2 cellular contexts compared by ENCODE assay signal in the genomic region with DNA sequence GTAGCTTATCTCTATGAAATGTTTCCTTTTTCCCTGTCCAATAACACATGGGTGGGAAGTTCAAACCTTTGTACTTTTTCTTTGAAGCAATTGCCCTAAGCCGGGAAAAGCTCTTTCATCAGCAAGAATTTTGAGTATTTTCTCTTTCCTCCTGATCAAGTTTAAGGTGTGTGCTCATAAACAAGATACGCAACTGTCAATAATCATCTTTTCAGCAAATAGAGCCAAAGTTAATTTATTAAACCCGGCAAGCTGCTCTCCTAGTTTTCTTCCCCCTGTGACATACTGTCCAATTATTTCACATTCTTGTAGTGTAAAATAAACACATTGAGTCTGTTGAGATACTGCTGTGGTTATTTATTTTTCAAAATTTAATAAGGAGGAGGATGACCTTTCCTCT.
TF ChIP-seq lines count a peak whose summit lies in the region.

No MANE protein-coding gene starts in this region.

TF ChIP-seq in A549, 52 proteins besides CTCF, POLR2A, EP300 and RAD21 (continued from another document):
- TF ChIP-seq, protein P1, sequence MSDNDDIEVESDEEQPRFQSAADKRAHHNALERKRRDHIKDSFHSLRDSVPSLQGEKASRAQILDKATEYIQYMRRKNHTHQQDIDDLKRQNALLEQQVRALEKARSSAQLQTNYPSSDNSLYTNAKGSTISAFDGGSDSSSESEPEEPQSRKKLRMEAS (IDR thresholded peaks at IDR 0.05) = peak; percentile 17; the same call in 1 of the 2 replicates
- peak; percentile 28 for TF ChIP-seq JUNB (IDR thresholded peaks at IDR 0.05)
- no peak for TF ChIP-seq EHF (CRISPR knock-in tag; IDR thresholded peaks at IDR 0.05)
- TF ChIP-seq HOXA7 (CRISPR knock-in tag; IDR thresholded peaks at IDR 0.05) = peak; percentile 78; the same call in 1 of the 2 replicates
- no peak for TF ChIP-seq CHD4 (IDR thresholded peaks at IDR 0.05; ENCODE audit: borderline replicate concordance)
- peak; percentile 95 for TF ChIP-seq GATA3 (IDR thresholded peaks at IDR 0.05; ENCODE audit: borderline replicate concordance)
- TF ChIP-seq FOXS1 (CRISPR knock-in tag; IDR thresholded peaks at IDR 0.05) = peak; percentile 81; the same call in 1 of the 2 replicates
- TF ChIP-seq JUN (IDR thresholded peaks at IDR 0.05) = peak in 1 of 2 experiments; percentile 72; a peak in 3 of 5 replicates
- no peak for TF ChIP-seq MAZ (IDR thresholded peaks at IDR 0.05; ENCODE audit: borderline replicate concordance, low read depth, low read length)
- TF ChIP-seq CEBPB (IDR thresholded peaks at IDR 0.05) = peak; percentile 30 to 73; a peak in 3 of 4 replicates
- TF ChIP-seq PHF8 (IDR thresholded peaks at IDR 0.05; ENCODE audit: borderline replicate concordance, low read depth) = no peak
- peak; percentile 28 for TF ChIP-seq MAFK (IDR thresholded peaks at IDR 0.05; ENCODE audit: partially characterized antibody)
- TF ChIP-seq HOXB13 (CRISPR knock-in tag; IDR thresholded peaks at IDR 0.05; ENCODE audit: low read depth) = 0 out of 2 replicates have a peak, but pooled peaks have one; percentile 42
TF ChIP-seq in A549: peak in this region for 11.

TF ChIP-seq in HepG2, 621 proteins besides CTCF, POLR2A, EP300 and RAD21 (continued from another document and continues in another):
- 0 out of 2 replicates have a peak, but pooled peaks have one; percentile 45 for TF ChIP-seq GATA4 (IDR thresholded peaks at IDR 0.05; ENCODE audit: borderline replicate concordance, low read depth)
- TF ChIP-seq RFX1 (IDR thresholded peaks at IDR 0.05) = no peak
- TF ChIP-seq, protein P2, sequence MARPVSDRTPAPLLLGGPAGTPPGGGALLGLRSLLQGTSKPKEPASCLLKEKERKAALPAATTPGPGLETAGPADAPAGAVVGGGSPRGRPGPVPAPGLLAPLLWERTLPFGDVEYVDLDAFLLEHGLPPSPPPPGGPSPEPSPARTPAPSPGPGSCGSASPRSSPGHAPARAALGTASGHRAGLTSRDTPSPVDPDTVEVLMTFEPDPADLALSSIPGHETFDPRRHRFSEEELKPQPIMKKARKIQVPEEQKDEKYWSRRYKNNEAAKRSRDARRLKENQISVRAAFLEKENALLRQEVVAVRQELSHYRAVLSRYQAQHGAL (CRISPR knock-in tag; IDR thresholded peaks at IDR 0.05; ENCODE audit: not compliant biosample characterization) = no peak
- TF ChIP-seq ZFP41 (CRISPR knock-in tag; IDR thresholded peaks at IDR 0.05; ENCODE audit: borderline replicate concordance) = no peak
- TF ChIP-seq ELF3 (CRISPR knock-in tag; IDR thresholded peaks at IDR 0.05) = peak; percentile 43; the same call in 1 of the 2 replicates
- no peak for TF ChIP-seq NR3C1 (CRISPR knock-in tag; IDR thresholded peaks at IDR 0.05)
- TF ChIP-seq, protein P3, sequence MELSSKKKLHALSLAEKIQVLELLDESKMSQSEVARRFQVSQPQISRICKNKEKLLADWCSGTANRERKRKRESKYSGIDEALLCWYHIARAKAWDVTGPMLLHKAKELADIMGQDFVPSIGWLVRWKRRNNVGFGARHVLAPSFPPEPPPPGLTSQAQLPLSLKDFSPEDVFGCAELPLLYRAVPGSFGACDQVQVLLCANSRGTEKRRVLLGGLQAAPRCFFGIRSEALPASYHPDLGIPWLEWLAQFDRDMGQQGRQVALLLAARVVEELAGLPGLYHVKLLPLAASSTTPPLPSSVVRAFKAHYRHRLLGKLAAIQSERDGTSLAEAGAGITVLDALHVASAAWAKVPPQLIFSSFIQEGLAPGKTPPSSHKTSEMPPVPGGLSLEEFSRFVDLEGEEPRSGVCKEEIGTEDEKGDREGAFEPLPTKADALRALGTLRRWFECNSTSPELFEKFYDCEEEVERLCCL (CRISPR knock-in tag; IDR thresholded peaks at IDR 0.05; ENCODE audit: borderline replicate concordance) = no peak
- TF ChIP-seq, protein P4, sequence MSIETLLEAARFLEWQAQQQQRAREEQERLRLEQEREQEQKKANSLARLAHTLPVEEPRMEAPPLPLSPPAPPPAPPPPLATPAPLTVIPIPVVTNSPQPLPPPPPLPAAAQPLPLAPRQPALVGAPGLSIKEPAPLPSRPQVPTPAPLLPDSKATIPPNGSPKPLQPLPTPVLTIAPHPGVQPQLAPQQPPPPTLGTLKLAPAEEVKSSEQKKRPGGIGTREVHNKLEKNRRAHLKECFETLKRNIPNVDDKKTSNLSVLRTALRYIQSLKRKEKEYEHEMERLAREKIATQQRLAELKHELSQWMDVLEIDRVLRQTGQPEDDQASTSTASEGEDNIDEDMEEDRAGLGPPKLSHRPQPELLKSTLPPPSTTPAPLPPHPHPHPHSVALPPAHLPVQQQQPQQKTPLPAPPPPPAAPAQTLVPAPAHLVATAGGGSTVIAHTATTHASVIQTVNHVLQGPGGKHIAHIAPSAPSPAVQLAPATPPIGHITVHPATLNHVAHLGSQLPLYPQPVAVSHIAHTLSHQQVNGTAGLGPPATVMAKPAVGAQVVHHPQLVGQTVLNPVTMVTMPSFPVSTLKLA (IDR thresholded peaks at IDR 0.05) = no peak
- no peak for TF ChIP-seq ZNF292 (CRISPR knock-in tag; IDR thresholded peaks at IDR 0.05; ENCODE audit: borderline replicate concordance, low read depth)
- TF ChIP-seq MIER2 (CRISPR knock-in tag; IDR thresholded peaks at IDR 0.05) = no peak
- TF ChIP-seq, protein P5, sequence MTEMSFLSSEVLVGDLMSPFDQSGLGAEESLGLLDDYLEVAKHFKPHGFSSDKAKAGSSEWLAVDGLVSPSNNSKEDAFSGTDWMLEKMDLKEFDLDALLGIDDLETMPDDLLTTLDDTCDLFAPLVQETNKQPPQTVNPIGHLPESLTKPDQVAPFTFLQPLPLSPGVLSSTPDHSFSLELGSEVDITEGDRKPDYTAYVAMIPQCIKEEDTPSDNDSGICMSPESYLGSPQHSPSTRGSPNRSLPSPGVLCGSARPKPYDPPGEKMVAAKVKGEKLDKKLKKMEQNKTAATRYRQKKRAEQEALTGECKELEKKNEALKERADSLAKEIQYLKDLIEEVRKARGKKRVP (CRISPR knock-in tag; IDR thresholded peaks at IDR 0.05) = peak in 1 of 2 experiments; percentile 79; a peak in 2 of 4 replicates
- TF ChIP-seq, protein P6, sequence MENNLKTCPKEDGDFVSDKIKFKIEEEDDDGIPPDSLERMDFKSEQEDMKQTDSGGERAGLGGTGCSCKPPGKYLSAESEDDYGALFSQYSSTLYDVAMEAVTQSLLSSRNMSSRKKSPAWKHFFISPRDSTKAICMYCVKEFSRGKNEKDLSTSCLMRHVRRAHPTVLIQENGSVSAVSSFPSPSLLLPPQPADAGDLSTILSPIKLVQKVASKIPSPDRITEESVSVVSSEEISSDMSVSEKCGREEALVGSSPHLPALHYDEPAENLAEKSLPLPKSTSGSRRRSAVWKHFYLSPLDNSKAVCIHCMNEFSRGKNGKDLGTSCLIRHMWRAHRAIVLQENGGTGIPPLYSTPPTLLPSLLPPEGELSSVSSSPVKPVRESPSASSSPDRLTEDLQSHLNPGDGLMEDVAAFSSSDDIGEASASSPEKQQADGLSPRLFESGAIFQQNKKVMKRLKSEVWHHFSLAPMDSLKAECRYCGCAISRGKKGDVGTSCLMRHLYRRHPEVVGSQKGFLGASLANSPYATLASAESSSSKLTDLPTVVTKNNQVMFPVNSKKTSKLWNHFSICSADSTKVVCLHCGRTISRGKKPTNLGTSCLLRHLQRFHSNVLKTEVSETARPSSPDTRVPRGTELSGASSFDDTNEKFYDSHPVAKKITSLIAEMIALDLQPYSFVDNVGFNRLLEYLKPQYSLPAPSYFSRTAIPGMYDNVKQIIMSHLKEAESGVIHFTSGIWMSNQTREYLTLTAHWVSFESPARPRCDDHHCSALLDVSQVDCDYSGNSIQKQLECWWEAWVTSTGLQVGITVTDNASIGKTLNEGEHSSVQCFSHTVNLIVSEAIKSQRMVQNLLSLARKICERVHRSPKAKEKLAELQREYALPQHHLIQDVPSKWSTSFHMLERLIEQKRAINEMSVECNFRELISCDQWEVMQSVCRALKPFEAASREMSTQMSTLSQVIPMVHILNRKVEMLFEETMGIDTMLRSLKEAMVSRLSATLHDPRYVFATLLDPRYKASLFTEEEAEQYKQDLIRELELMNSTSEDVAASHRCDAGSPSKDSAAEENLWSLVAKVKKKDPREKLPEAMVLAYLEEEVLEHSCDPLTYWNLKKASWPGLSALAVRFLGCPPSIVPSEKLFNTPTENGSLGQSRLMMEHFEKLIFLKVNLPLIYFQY (CRISPR knock-in tag; IDR thresholded peaks at IDR 0.05; ENCODE audit: borderline replicate concordance) = no peak
- no peak for TF ChIP-seq SETDB1 (CRISPR knock-in tag; IDR thresholded peaks at IDR 0.05; ENCODE audit: borderline replicate concordance)
- TF ChIP-seq, protein P7, sequence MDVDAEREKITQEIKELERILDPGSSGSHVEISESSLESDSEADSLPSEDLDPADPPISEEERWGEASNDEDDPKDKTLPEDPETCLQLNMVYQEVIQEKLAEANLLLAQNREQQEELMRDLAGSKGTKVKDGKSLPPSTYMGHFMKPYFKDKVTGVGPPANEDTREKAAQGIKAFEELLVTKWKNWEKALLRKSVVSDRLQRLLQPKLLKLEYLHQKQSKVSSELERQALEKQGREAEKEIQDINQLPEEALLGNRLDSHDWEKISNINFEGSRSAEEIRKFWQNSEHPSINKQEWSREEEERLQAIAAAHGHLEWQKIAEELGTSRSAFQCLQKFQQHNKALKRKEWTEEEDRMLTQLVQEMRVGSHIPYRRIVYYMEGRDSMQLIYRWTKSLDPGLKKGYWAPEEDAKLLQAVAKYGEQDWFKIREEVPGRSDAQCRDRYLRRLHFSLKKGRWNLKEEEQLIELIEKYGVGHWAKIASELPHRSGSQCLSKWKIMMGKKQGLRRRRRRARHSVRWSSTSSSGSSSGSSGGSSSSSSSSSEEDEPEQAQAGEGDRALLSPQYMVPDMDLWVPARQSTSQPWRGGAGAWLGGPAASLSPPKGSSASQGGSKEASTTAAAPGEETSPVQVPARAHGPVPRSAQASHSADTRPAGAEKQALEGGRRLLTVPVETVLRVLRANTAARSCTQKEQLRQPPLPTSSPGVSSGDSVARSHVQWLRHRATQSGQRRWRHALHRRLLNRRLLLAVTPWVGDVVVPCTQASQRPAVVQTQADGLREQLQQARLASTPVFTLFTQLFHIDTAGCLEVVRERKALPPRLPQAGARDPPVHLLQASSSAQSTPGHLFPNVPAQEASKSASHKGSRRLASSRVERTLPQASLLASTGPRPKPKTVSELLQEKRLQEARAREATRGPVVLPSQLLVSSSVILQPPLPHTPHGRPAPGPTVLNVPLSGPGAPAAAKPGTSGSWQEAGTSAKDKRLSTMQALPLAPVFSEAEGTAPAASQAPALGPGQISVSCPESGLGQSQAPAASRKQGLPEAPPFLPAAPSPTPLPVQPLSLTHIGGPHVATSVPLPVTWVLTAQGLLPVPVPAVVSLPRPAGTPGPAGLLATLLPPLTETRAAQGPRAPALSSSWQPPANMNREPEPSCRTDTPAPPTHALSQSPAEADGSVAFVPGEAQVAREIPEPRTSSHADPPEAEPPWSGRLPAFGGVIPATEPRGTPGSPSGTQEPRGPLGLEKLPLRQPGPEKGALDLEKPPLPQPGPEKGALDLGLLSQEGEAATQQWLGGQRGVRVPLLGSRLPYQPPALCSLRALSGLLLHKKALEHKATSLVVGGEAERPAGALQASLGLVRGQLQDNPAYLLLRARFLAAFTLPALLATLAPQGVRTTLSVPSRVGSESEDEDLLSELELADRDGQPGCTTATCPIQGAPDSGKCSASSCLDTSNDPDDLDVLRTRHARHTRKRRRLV (CRISPR knock-in tag; IDR thresholded peaks at IDR 0.05) = no peak
- 0 out of 2 replicates have a peak, but pooled peaks have one; percentile 10 for TF ChIP-seq SIX1 (CRISPR knock-in tag; IDR thresholded peaks at IDR 0.05; ENCODE audit: borderline replicate concordance)
- TF ChIP-seq, protein P8, sequence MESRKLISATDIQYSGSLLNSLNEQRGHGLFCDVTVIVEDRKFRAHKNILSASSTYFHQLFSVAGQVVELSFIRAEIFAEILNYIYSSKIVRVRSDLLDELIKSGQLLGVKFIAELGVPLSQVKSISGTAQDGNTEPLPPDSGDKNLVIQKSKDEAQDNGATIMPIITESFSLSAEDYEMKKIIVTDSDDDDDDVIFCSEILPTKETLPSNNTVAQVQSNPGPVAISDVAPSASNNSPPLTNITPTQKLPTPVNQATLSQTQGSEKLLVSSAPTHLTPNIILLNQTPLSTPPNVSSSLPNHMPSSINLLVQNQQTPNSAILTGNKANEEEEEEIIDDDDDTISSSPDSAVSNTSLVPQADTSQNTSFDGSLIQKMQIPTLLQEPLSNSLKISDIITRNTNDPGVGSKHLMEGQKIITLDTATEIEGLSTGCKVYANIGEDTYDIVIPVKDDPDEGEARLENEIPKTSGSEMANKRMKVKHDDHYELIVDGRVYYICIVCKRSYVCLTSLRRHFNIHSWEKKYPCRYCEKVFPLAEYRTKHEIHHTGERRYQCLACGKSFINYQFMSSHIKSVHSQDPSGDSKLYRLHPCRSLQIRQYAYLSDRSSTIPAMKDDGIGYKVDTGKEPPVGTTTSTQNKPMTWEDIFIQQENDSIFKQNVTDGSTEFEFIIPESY (CRISPR knock-in tag; IDR thresholded peaks at IDR 0.05) = no peak
- TF ChIP-seq CCDC6 (CRISPR knock-in tag; IDR thresholded peaks at IDR 0.05) = no peak
- TF ChIP-seq, protein P9, sequence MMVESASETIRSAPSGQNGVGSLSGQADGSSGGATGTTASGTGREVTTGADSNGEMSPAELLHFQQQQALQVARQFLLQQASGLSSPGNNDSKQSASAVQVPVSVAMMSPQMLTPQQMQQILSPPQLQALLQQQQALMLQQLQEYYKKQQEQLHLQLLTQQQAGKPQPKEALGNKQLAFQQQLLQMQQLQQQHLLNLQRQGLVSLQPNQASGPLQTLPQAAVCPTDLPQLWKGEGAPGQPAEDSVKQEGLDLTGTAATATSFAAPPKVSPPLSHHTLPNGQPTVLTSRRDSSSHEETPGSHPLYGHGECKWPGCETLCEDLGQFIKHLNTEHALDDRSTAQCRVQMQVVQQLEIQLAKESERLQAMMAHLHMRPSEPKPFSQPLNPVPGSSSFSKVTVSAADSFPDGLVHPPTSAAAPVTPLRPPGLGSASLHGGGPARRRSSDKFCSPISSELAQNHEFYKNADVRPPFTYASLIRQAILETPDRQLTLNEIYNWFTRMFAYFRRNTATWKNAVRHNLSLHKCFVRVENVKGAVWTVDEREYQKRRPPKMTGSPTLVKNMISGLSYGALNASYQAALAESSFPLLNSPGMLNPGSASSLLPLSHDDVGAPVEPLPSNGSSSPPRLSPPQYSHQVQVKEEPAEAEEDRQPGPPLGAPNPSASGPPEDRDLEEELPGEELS (CRISPR knock-in tag; IDR thresholded peaks at IDR 0.05) = peak; percentile 72; the same call in 1 of the 2 replicates
- TF ChIP-seq HNF4A (CRISPR knock-in tag; IDR thresholded peaks at IDR 0.05) = peak; percentile 32
- TF ChIP-seq SOX6 (IDR thresholded peaks at IDR 0.05) = no peak
- peak; percentile 44; the same call in 1 of the 2 replicates for TF ChIP-seq SOX6 (CRISPR knock-in tag; IDR thresholded peaks at IDR 0.05)
- peak; percentile 34 for TF ChIP-seq FOXA3 (CRISPR knock-in tag; IDR thresholded peaks at IDR 0.05)
